Comparison of ENCODE assay signal across 11 cellular contexts in the genomic region with DNA sequence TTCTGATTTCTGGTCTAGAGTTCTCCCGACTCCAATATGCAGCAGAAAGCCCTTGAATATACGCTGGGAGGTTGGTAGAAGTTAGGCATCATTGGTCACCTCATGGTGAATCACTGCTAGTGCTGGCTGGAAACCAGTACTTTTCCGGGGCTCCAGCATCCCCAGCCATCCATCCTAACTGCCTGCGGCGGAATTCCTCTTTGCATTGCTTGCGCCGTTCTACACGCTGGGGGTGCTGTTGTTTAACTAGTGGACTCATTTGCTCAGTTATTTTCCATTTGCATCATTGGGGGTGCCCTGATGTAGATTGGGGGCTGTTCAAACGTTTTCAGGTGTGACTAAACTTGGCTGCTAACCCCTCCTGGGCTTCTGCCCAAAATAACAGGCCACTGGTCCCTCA. TPM values are rescaled to one million over a fixed set of nuclear protein-coding genes. Genes with fewer than 3 reads are reported as not detected.
DNase-seq lines count a peak whose midpoint lies in the region; FAIRE-seq and TF ChIP-seq lines count a peak whose summit lies in the region.
"Had no signal": no experiment of that assay in that cellular context is flagged by ENCODE, and none has a peak within 500 bp of the region (broad histone marks: within the 10 kb centered on the region; RNA-seq: fewer than 3 reads in every experiment).

No MANE protein-coding gene starts in this region.

- 18% methylated on average over 9 of the region's 9 CpGs for WGBS in liver
- 43% methylated on average over 9 of the region's 9 CpGs; no CpG with 5 or more reads in 1 of the 2 donors for WGBS in transverse colon (ENCODE audit: low coverage in 1 of 2), 2 donors

- H3K4me1 ChIP-seq in liver (ENCODE audit: control insufficient read depth in 4 of 4, insufficient read depth in 4 of 4, low read length in 3 of 4): no peaks in the 10 kb centered on the region
- no peaks in the 10 kb centered on the region for H3K4me1 ChIP-seq in transverse colon

- no peak for TF ChIP-seq POLR2A in transverse colon (IDR thresholded peaks at IDR 0.05)

- TF ChIP-seq CTCF in astrocyte of the spinal cord (IDR thresholded peaks at IDR 0.05; ENCODE audit: low read depth, low read length) (peak; percentile 43), liver (IDR thresholded peaks at IDR 0.05; ENCODE audit: low read depth, low read length, missing input control) (peak; percentile 2), transverse colon (IDR thresholded peaks at IDR 0.05) (no peak)

- FAIRE-seq in HTR-8/SVneo (lab: Jason Lieb, UNC): no peak
- FAIRE-seq: GM12892 had no signal

- peaks cover 0 to 5% (median 0%) of the 10 kb centered on the region in 4 donors for H3K27me3 ChIP-seq in liver (ENCODE audit: control insufficient read depth in 4 of 4, insufficient read depth in 4 of 4, low read length in 3 of 4)
- H3K27me3 ChIP-seq in transverse colon: no peaks in the 10 kb centered on the region

- H3K9me3 ChIP-seq in liver (ENCODE audit: control insufficient read depth in 4 of 4, low read length in 3 of 4) (no peaks in the 10 kb centered on the region), transverse colon (no peaks in the 10 kb centered on the region)

- in situ Hi-C loops in Caki2 (cut with HindIII; ENCODE audit: low pct_unique_long_range_greater_than_20kb, low sequenced_read_pairs) (no loop called here), astrocyte of the spinal cord (cut with HindIII; ENCODE audit: low sequenced_read_pairs) (no loop called here), transverse colon (cut with MboI; ENCODE audit: low pct_ligation_motif_present in 1 of 4, low pct_unique_long_range_greater_than_20kb in 1 of 4, low sequenced_read_pairs in 3 of 4) (loop anchor here (5.0 to 25.0 kb wide), 3 partner anchors 522 to 534 kb away; a partner anchor contains a TSS)

- H3K27ac ChIP-seq in liver (ENCODE audit: low read depth in 1 of 2, low read length in 2 of 2) (no peak overlapping the region), transverse colon (no peak overlapping the region)
- H3K27ac ChIP-seq: skin epidermis had no signal

- DNase-seq in Caki2 (ENCODE audit: low read depth): peak; percentile 29
- peak; percentile 5 for DNase-seq in HTR-8/SVneo (ENCODE audit: insufficient read length, low spot score)
- DNase-seq in astrocyte of the spinal cord (ENCODE audit: low read depth, low spot score): peak; percentile 24
- DNase-seq in 8988T: no peak
- no peak for DNase-seq in activated CD4-positive, alpha-beta T cell treated with anti-CD3 and anti-CD28 coated beads, Interleukin-2, amount 50 U/mL, for 48 hours
- no peak for DNase-seq in stimulated activated CD4-positive, alpha-beta T cell treated with anti-CD3 and anti-CD28 coated beads, Interleukin-2, amount 100 ng/mL, for 48 hours
- DNase-seq in transverse colon: no peak
- DNase-seq: activated effector memory CD4-positive, alpha-beta T cell treated with Interleukin-2 at 50 U/mL for 16 hours had no signal

- TF ChIP-seq RAD21 in liver (IDR thresholded peaks at IDR 0.05): peak in 1 of 2 donors; percentile 27

- TF ChIP-seq EP300 in transverse colon (IDR thresholded peaks at IDR 0.05; ENCODE audit: low read depth): no peak

- H3K4me3 ChIP-seq in astrocyte of the spinal cord (ENCODE audit: low read depth, low read length) (no peak overlapping the region), liver (ENCODE audit: low read depth in 1 of 3, low read length in 3 of 3) (no peak overlapping the region), transverse colon (no peak overlapping the region)
- H3K4me3 ChIP-seq: skin epidermis had no signal

- H3K36me3 ChIP-seq in liver (ENCODE audit: control insufficient read depth in 4 of 4, insufficient read depth in 3 of 4, low read depth in 1 of 4, low read length in 3 of 4) (no peaks in the 10 kb centered on the region), transverse colon (no peaks in the 10 kb centered on the region)

- intact Hi-C loops in transverse colon (cut with DNase I; ENCODE audit: low total_unique reads): loop anchor here (5.0 kb wide), 1 partner anchor 529 kb away; no protein-coding TSS in a partner anchor

- no peak overlapping the region for H3K9ac ChIP-seq in liver (ENCODE audit: low read depth in 1 of 2, low read length in 2 of 2)

TF ChIP-seq in liver, 16 proteins besides CTCF, POLR2A, EP300 and RAD21:
- TF ChIP-seq HNF4G (IDR thresholded peaks at IDR 0.05) (no peak), JUND (IDR thresholded peaks at IDR 0.05) (no peak), TAF1 (conservative IDR thresholded peaks at IDR 0.05) (no peak), HNF4A (conservative IDR thresholded peaks at IDR 0.05) (no peak)

RNA-seq across cellular contexts. Expression of a gene that starts 23.3 kb away (rescaled TPM):
- not detected in 2 replicates for total RNA-seq in Caki2 (2014; rRNA removed; shearing (Covaris generic); ENCODE audit: low replicate concordance)
- total RNA-seq in liver (not detected), transverse colon (not detected)
- polyA plus RNA-seq in liver: not detected

Comparison
In these comparisons a context has a peak if more than half of its experiments do, and no peak if none do; other contexts are left out.
1. DNase-seq: peak in Caki2 (single experiment), HTR-8/SVneo (single experiment) and astrocyte of the spinal cord (single experiment); none in 8988T (single experiment), activated CD4-positive, alpha-beta T cell treated with anti-CD3 and anti-CD28 coated beads, Interleukin-2, amount 50 U/mL, for 48 hours (0 of 2), stimulated activated CD4-positive, alpha-beta T cell treated with anti-CD3 and anti-CD28 coated beads, Interleukin-2, amount 100 ng/mL, for 48 hours (0 of 2) and transverse colon (single experiment).
2. CTCF ChIP-seq: peak in astrocyte of the spinal cord (single experiment) and liver (single experiment); none in transverse colon (0 of 5).
3. in situ Hi-C loops: an anchor here in transverse colon (5.0 to 25.0 kb wide); none called in Caki2 and astrocyte of the spinal cord.